Comparison of ENCODE assay signal across 9 cellular contexts in genomic region chr10:3486346-3487065, GRCh38.
DNase-seq lines count a peak whose midpoint lies in the region; ATAC-seq and TF ChIP-seq lines count a peak whose summit lies in the region.
"Had no signal": no experiment of that assay in that cellular context is flagged by ENCODE, and none has a peak within 500 bp of the region (broad histone marks: within the 10 kb centered on the region; RNA-seq: fewer than 3 reads in every experiment).

No MANE protein-coding gene starts in this region.

- H3K9ac ChIP-seq in iPS-18a (ENCODE audit: low read length), result peak overlapping the region; percentile 21

- peak overlapping the region; percentile 49 for H3K27ac ChIP-seq in iPS-18a (ENCODE audit: low read length)
- H3K27ac ChIP-seq: neutrophil had no signal

- POLR2A ChIA-PET in HEK293T (lab: Yijun Ruan, JAX), result no interaction called here

- peak overlapping the region; percentile 80 for H3K27ac Mint-ChIP-seq in stimulated activated memory B cell treated with anti-CD40 and anti-IgM and Interleukin-4, amounts not matched to agents 10 μg/mL and 1 μg/mL and 100 μg/mL, for 72 hours

- H3K4me1 Mint-ChIP-seq in stimulated activated memory B cell treated with anti-CD40 and anti-IgM and Interleukin-4, amounts not matched to agents 10 μg/mL and 1 μg/mL and 100 μg/mL, for 72 hours, result peaks cover 61% of the 10 kb centered on the region

- peak; percentile 57 for DNase-seq in HuH-7 (ENCODE audit: low spot score)
- DNase-seq in SK-N-DZ (ENCODE audit: low spot score), result peak; percentile 36
- DNase-seq in T-helper 9 cell, result no peak
- DNase-seq in HEK293T (ENCODE audit: extremely low spot score), result no peak
- no peak for DNase-seq in midbrain (lab: John Stamatoyannopoulos, UW)

- H3K36me3 ChIP-seq in iPS-18a (ENCODE audit: control insufficient read depth, low read depth, low read length), result no peaks in the 10 kb centered on the region
- H3K36me3 ChIP-seq: neutrophil had no signal

- TF ChIP-seq POLR2A in GM18505 (IDR thresholded peaks at IDR 0.05; ENCODE audit: borderline replicate concordance, extremely low read depth, insufficient read depth, insufficient read length), result no peak

- H3K9me3 ChIP-seq in iPS-18a (ENCODE audit: control insufficient read depth, low read depth, low read length), result no peaks in the 10 kb centered on the region
- H3K9me3 ChIP-seq: neutrophil had no signal

- peaks cover 18% of the 10 kb centered on the region for H3K36me3 Mint-ChIP-seq in stimulated activated memory B cell treated with anti-CD40 and anti-IgM and Interleukin-4, amounts not matched to agents 10 μg/mL and 1 μg/mL and 100 μg/mL, for 72 hours

- peaks cover 21% of the 10 kb centered on the region for H3K9me3 Mint-ChIP-seq in stimulated activated memory B cell treated with anti-CD40 and anti-IgM and Interleukin-4, amounts not matched to agents 10 μg/mL and 1 μg/mL and 100 μg/mL, for 72 hours

- H3K4me3 ChIP-seq in iPS-18a (ENCODE audit: low read length), result no peak overlapping the region

- peaks cover 22% of the 10 kb centered on the region for H3K4me1 ChIP-seq in iPS-18a (ENCODE audit: control insufficient read depth, low read depth, low read length)

- no peak overlapping the region for H3K4me3 Mint-ChIP-seq in stimulated activated memory B cell treated with anti-CD40 and anti-IgM and Interleukin-4, amounts not matched to agents 10 μg/mL and 1 μg/mL and 100 μg/mL, for 72 hours

- no peak for ATAC-seq in stimulated activated memory B cell treated with anti-CD40 and anti-IgM and Interleukin-4, amounts not matched to agents 10 μg/mL and 1 μg/mL and 100 μg/mL, for 72 hours
- no peak for ATAC-seq in GM18505 (IDR thresholded peaks at IDR 0.05; ENCODE audit: unreplicated experiment)

- CTCF ChIA-PET in HEK293T (lab: Yijun Ruan, JAX), result no interaction called here

- H3K27me3 Mint-ChIP-seq in stimulated activated memory B cell treated with anti-CD40 and anti-IgM and Interleukin-4, amounts not matched to agents 10 μg/mL and 1 μg/mL and 100 μg/mL, for 72 hours, result no peaks in the 10 kb centered on the region

- H3K27me3 ChIP-seq in iPS-18a (ENCODE audit: control insufficient read depth, insufficient read depth, low read length), result no peaks in the 10 kb centered on the region

TF ChIP-seq in HEK293T, 16 proteins besides CTCF, POLR2A, EP300 and RAD21:
- TF ChIP-seq PKNOX1 (IDR thresholded peaks at IDR 0.05) (no peak), CTBP1 (IDR thresholded peaks at IDR 0.05; ENCODE audit: borderline replicate concordance) (no peak), L3MBTL2 (conservative IDR thresholded peaks at IDR 0.05) (no peak)
TF ChIP-seq in HEK293T: peak in this region for 0.

Comparison
In these comparisons a context has a peak if more than half of its experiments do, and no peak if none do; other contexts are left out.
1. DNase-seq: peak in HuH-7 (single experiment) and SK-N-DZ (single experiment); none in T-helper 9 cell (single experiment), HEK293T (single experiment) and midbrain (single experiment).